In genomic region chr16:68762996-68763756, GRCh38 we compare ENCODE assay signal across 17 cellular contexts. TPM values are rescaled to one million over a fixed set of nuclear protein-coding genes. Genes with fewer than 3 reads are reported as not detected.
A peak's percentile ranks its signal among the peaks of the same experiment; 100 is the strongest.
DNase-seq lines count a peak whose midpoint lies in the region; ATAC-seq and TF ChIP-seq lines count a peak whose summit lies in the region.
"Had no signal": no experiment of that assay in that cellular context is flagged by ENCODE, and none has a peak within 500 bp of the region (broad histone marks: within the 10 kb centered on the region; RNA-seq: fewer than 3 reads in every experiment).

No MANE protein-coding gene starts in this region.

- intact Hi-C loops in posterior cingulate gyrus (cut with DNase I): no loop called here

- POLR2A ChIA-PET in WTC11 (lab: Charles Lee): interaction anchor here (0.8 to 2.2 kb wide), 5 partner anchors 20 to 60 kb away, joined by 3 to 13 read pairs (median 4); partner anchors contain the start of gene CDH1

- CTCF ChIA-PET in WTC11 (lab: Charles Lee): interaction anchor here (0.5 to 1.8 kb wide), 10 partner anchors 15 to 343 kb away, joined by 3 to 6 read pairs (median 4); no protein-coding TSS in a partner anchor

- no peaks in the 10 kb centered on the region for H3K27me3 Mint-ChIP-seq in WTC11 (ENCODE audit: low read depth)
- H3K27me3 Mint-ChIP-seq: activated CD4-positive, alpha-beta T cell treated with anti-CD3 and anti-CD28 coated beads, Interleukin-2, amount 10 ng/mL, durations not matched to agents 24 days and 14 days had no signal

- in situ Hi-C loops in GM13976 (cut with MboI; ENCODE audit: low sequenced_read_pairs, unreplicated experiment): no loop called here

- peak; percentile 83 for ATAC-seq in WTC11
- ATAC-seq in foreskin keratinocyte: no peak
- ATAC-seq in GM21825 (IDR thresholded peaks at IDR 0.05; ENCODE audit: unreplicated experiment): no peak
- ATAC-seq: HCT116; stimulated activated effector memory CD8-positive, alpha-beta T cell treated with anti-CD3 and anti-CD28 coated beads, Interleukin-12 subunit alpha, Interleukin-12 subunit beta, amount 100 ng/mL, for 72 hours had no signal

- peaks cover 52% of the 10 kb centered on the region for H3K4me1 ChIP-seq in ES-I3 (ENCODE audit: insufficient read depth, low read length)
- peaks cover 56% of the 10 kb centered on the region for H3K4me1 ChIP-seq in foreskin keratinocyte
- H3K4me1 ChIP-seq: left ventricle myocardium inferior had no signal

- peak overlapping the region; percentile 11 for H3K9ac ChIP-seq in ES-I3 (ENCODE audit: low read depth, low read length)

- no peaks in the 10 kb centered on the region for H3K27me3 ChIP-seq in foreskin keratinocyte

- H3K27ac Mint-ChIP-seq in WTC11: peak overlapping the region; percentile 99
- H3K27ac Mint-ChIP-seq: stimulated activated effector memory CD8-positive, alpha-beta T cell treated with anti-CD3 and anti-CD28 coated beads, Interleukin-12 subunit alpha, Interleukin-12 subunit beta, amount 100 ng/mL, for 72 hours; T-helper 1 cell treated with Interleukin-12 subunit alpha and Interleukin-12 subunit beta and Interleukin-4 antibody, amounts not matched to agents 30 μg/mL and 1 μg/mL, for 36 hours had no signal

- no peaks in the 10 kb centered on the region for H3K9me3 Mint-ChIP-seq in WTC11
- H3K9me3 Mint-ChIP-seq: activated CD4-positive, alpha-beta T cell treated with anti-CD3 and anti-CD28 coated beads, Interleukin-2, amount 10 ng/mL, durations not matched to agents 24 days and 14 days; stimulated activated effector memory CD8-positive, alpha-beta T cell treated with anti-CD3 and anti-CD28 coated beads, Interleukin-12 subunit alpha, Interleukin-12 subunit beta, amount 100 ng/mL, for 72 hours; T-helper 1 cell treated with Interleukin-12 subunit alpha and Interleukin-12 subunit beta and Interleukin-4 antibody, amounts not matched to agents 30 μg/mL and 1 μg/mL, for 36 hours had no signal

- H3K36me3 Mint-ChIP-seq in WTC11: peaks cover 10% of the 10 kb centered on the region; the same call in 1 of the 2 replicates

- TF ChIP-seq CTCF in WTC11 (IDR thresholded peaks at IDR 0.05) (no peak), foreskin keratinocyte (conservative IDR thresholded peaks at IDR 0.05) (no peak), GM13976 (IDR thresholded peaks at IDR 0.05; ENCODE audit: borderline replicate concordance, control extremely low read depth, extremely low read depth, insufficient read depth, missing control alignments) (no peak)

- no peaks in the 10 kb centered on the region for H3K36me3 ChIP-seq in ES-I3 (ENCODE audit: insufficient read depth, low read length)
- H3K36me3 ChIP-seq: left ventricle myocardium inferior had no signal

- H3K4me3 Mint-ChIP-seq in WTC11: peak overlapping the region; percentile 52
- H3K4me3 Mint-ChIP-seq: activated CD4-positive, alpha-beta T cell treated with anti-CD3 and anti-CD28 coated beads, Interleukin-2, amount 10 ng/mL, durations not matched to agents 24 days and 14 days; stimulated activated effector memory CD8-positive, alpha-beta T cell treated with anti-CD3 and anti-CD28 coated beads, Interleukin-12 subunit alpha, Interleukin-12 subunit beta, amount 100 ng/mL, for 72 hours; T-helper 1 cell treated with Interleukin-12 subunit alpha and Interleukin-12 subunit beta and Interleukin-4 antibody, amounts not matched to agents 30 μg/mL and 1 μg/mL, for 36 hours had no signal

- H3K4me1 Mint-ChIP-seq in WTC11: peaks cover 70% of the 10 kb centered on the region

- DNase-seq in WTC11 (ENCODE audit: low spot score) (peak; percentile 54), foreskin keratinocyte (no peak), posterior cingulate gyrus (peak in 8 of 10 donors; percentile 22 to 88 (median 32)), GDM1 (lab: John Stamatoyannopoulos, UW) (no peak), GM13976 (ENCODE audit: low spot score) (no peak), OCI-M1 (lab: John Stamatoyannopoulos, UW) (no peak)
- DNase-seq: activated CD4-positive, alpha-beta T cell treated with anti-CD3 and anti-CD28 coated beads, Interleukin-2, amount 10 ng/mL, durations not matched to agents 24 days and 14 days; activated gamma-delta T cell; left ventricle myocardium inferior; NCI-H2107; PC-9 had no signal

- H3K27ac ChIP-seq in foreskin keratinocyte: peak overlapping the region; percentile 100
- H3K27ac ChIP-seq: left ventricle myocardium inferior, PC-9 had no signal

- H3K9me3 ChIP-seq in ES-I3 (ENCODE audit: control insufficient read depth, insufficient read depth, low read length): no peaks in the 10 kb centered on the region
- H3K9me3 ChIP-seq: left ventricle myocardium inferior had no signal

TF ChIP-seq in WTC11, 78 proteins besides CTCF, POLR2A, EP300 and RAD21 (continues in another document):
- no peak for TF ChIP-seq ARID4B (CRISPR knock-in tag; IDR thresholded peaks at IDR 0.05; ENCODE audit: borderline replicate concordance)
- TF ChIP-seq IRF1 (CRISPR knock-in tag; IDR thresholded peaks at IDR 0.05): no peak
- TF ChIP-seq E2F1 (CRISPR knock-in tag; IDR thresholded peaks at IDR 0.05): no peak
- TF ChIP-seq ZNF423 (CRISPR knock-in tag; IDR thresholded peaks at IDR 0.05): peak; percentile 24; the same call in 1 of the 2 replicates
- TF ChIP-seq MXD4 (CRISPR knock-in tag; IDR thresholded peaks at IDR 0.05; ENCODE audit: borderline replicate concordance): 0 out of 2 replicates have a peak, but pooled peaks have one; percentile 40
- peak; percentile 52; the same call in 1 of the 2 replicates for TF ChIP-seq TEAD1 (CRISPR knock-in tag; IDR thresholded peaks at IDR 0.05)
- TF ChIP-seq CREM (CRISPR knock-in tag; IDR thresholded peaks at IDR 0.05): 0 out of 2 replicates have a peak, but pooled peaks have one; percentile 2
- 0 out of 2 replicates have a peak, but pooled peaks have one; percentile 26 for TF ChIP-seq ZMAT4 (CRISPR knock-in tag; IDR thresholded peaks at IDR 0.05)
- no peak for TF ChIP-seq ZNF416 (CRISPR knock-in tag; IDR thresholded peaks at IDR 0.05)
- TF ChIP-seq HMGA2 (CRISPR knock-in tag; IDR thresholded peaks at IDR 0.05): no peak
- TF ChIP-seq ETV6 (CRISPR knock-in tag; IDR thresholded peaks at IDR 0.05): peak; percentile 97
- no peak for TF ChIP-seq NFATC4 (CRISPR knock-in tag; IDR thresholded peaks at IDR 0.05)
- no peak for TF ChIP-seq USF2 (CRISPR knock-in tag; IDR thresholded peaks at IDR 0.05)

RNA-seq across cellular contexts. Expression of gene CDH1, which starts 26.1 kb away (rescaled TPM):
- 265 to 281 TPM (median 278 TPM) in 3 replicates for total RNA-seq in WTC11 (2021)
- 210 and 216 TPM in 2 replicates for total RNA-seq in foreskin keratinocyte
- 73.4 and 89.6 TPM in 2 replicates for polyA plus RNA-seq in foreskin keratinocyte
- total RNA-seq: osteocyte had no signal

Comparison
In these comparisons a context has a peak if more than half of its experiments do, and no peak if none do; other contexts are left out.
1. DNase-seq: peak in WTC11 (single experiment) and posterior cingulate gyrus (8 of 10); none in foreskin keratinocyte (0 of 2), GDM1 (single experiment), GM13976 (single experiment) and OCI-M1 (single experiment).